In the genomic region with DNA sequence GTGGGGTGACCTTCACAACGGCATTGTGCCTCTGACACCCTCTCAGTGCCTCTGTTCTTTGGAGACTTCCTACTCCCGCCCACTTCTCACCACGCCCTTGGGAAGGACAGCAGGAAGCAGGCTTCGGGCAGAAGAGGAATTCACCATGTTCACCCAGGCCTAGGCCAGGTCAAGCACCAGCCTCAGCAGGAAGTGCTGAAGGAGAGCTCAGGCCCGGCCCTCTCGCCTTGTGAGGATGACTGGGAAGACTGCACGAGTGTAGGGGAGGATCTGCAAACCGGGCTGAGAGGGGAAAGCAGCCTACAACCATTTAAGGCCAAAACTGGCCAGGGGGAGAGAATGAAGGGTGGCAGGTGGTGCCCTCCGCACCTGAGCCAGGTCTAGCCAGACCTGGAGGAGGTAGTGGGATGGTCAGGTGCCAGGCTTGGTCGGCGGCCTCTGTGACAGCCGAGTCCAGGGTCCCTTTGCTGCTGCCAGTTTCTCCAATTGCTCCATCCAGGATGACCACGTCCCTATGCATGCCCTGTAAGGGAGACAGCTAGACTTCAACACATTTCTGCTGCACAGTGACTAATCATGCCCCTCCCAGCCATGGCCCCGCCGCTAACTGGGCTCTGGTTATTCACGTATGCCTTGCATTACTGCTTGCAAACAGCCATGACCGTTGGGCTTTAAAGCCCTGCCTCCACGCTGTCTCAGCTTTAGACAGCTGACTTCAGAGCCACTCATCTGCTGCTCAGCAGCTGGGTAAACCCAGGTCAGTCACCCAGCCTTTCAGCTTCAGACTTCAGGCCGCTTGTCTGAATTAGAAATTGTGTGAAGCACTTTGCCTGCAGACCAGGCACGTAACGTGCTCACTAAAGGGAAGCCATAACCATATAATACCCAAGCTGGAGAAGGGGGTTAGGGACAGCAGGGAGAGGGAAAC, we compare ENCODE assay signal across 8 cellular contexts. TPM values are rescaled to one million over a fixed set of nuclear protein-coding genes. Genes with fewer than 3 reads are reported as not detected.
A peak's percentile ranks its signal among the peaks of the same experiment; 100 is the strongest.
DNase-seq lines count a peak whose midpoint lies in the region; ATAC-seq, FAIRE-seq and TF ChIP-seq lines count a peak whose summit lies in the region.
"Had no signal": no experiment of that assay in that cellular context is flagged by ENCODE, and none has a peak within 500 bp of the region (broad histone marks: within the 10 kb centered on the region; RNA-seq: fewer than 3 reads in every experiment).

No MANE protein-coding gene starts in this region.

- H3K27ac ChIP-seq in pancreas = no peak overlapping the region

- WGBS in pancreas, 2 donors = 76 to 77% methylated on average over 21 of the region's 21 CpGs

- intact Hi-C loops in pancreas (cut with DNase I) = no loop called here

- DNase-seq in GM03348 (ENCODE audit: low spot score) (peak; percentile 91), NCI-H187 (lab: John Stamatoyannopoulos, UW) (peak; percentile 46 to 82), bronchial epithelial cell (ENCODE audit: low read depth) (peak; percentile 79), pancreas (no peak), OCI-M2 (lab: John Stamatoyannopoulos, UW; ENCODE audit: unreplicated experiment) (no peak)
- DNase-seq: left cardiac atrium had no signal

- TF ChIP-seq CTCF in bronchial epithelial cell (IDR thresholded peaks at IDR 0.05; ENCODE audit: insufficient read depth, low read length, severe bottlenecking) (no peak), pancreas (IDR thresholded peaks at IDR 0.05) (no peak)

- H3K36me3 ChIP-seq in bronchial epithelial cell (ENCODE audit: control insufficient read depth, insufficient read depth, low read length) (peaks cover 28% of the 10 kb centered on the region), pancreas (peaks cover under 1 to 48% (median 12%) of the 10 kb centered on the region in 3 donors)

- FAIRE-seq in bronchial epithelial cell (lab: Jason Lieb, UNC) = peak; percentile 94
- FAIRE-seq in pancreas (lab: Jason Lieb, UNC) = no peak

- ATAC-seq in pancreas (peak in 3 of 4 donors; percentile 32 to 77 (median 61)), GM21576 (IDR thresholded peaks at IDR 0.05; ENCODE audit: unreplicated experiment) (no peak), HG03432 (IDR thresholded peaks at IDR 0.05; ENCODE audit: unreplicated experiment) (no peak)
- ATAC-seq: left cardiac atrium had no signal

- no peaks in the 10 kb centered on the region for H3K4me1 ChIP-seq in pancreas

- H3K9me3 ChIP-seq in pancreas = no peaks in the 10 kb centered on the region

- H3K27me3 ChIP-seq in bronchial epithelial cell (ENCODE audit: control insufficient read depth, insufficient read depth, low read length) (no peaks in the 10 kb centered on the region), pancreas (no peaks in the 10 kb centered on the region)

- H3K4me3 ChIP-seq in bronchial epithelial cell (ENCODE audit: low read depth, low read length) = no peak overlapping the region
- H3K4me3 ChIP-seq in pancreas = no peak overlapping the region

RNA-seq across cellular contexts. Expression of a gene that starts 8.9 kb away (rescaled TPM):
- 26.0 and 55.5 TPM in 2 replicates for total RNA-seq in bronchial epithelial cell
- total RNA-seq in pancreas = 10 to 100 TPM; 12.2 to 31.0 (median 13.9) TPM
- polyA plus RNA-seq in pancreas = 10 to 100 TPM; 32.3 to 40.9 TPM

RNA-seq across cellular contexts. Expression of a gene that starts 9.2 kb away (rescaled TPM):
- total RNA-seq in bronchial epithelial cell (45.8 and 60.8 TPM in 2 replicates), pancreas (10 to 100 TPM in 5 of 6 donors, 1 to 10 TPM in 1; 9.9 to 21.0 (median 15.8) TPM)
- 1 to 10 TPM; 9.2 to 9.4 TPM for polyA plus RNA-seq in pancreas

RNA-seq across cellular contexts. Expression of a gene that starts 28.1 kb away (rescaled TPM):
- total RNA-seq in bronchial epithelial cell = 0.26 TPM in 2 replicates
- total RNA-seq in pancreas = 100 to 1,000 TPM in 4 of 6 donors, 10 to 100 TPM in 2; 34.8 to 328 (median 266) TPM
- 100 to 1,000 TPM in 1 of 2 donors, 1 to 10 TPM in 1; 3.0 to 209 TPM for polyA plus RNA-seq in pancreas

RNA-seq across cellular contexts. Expression of a gene that starts 50.4 kb away (rescaled TPM):
- total RNA-seq in bronchial epithelial cell (66.1 and 97.4 TPM in 2 replicates), pancreas (10 to 100 TPM; 45.3 to 69.6 (median 62.9) TPM)
- polyA plus RNA-seq in pancreas = 100 to 1,000 TPM in 1 of 2 donors, 10 to 100 TPM in 1; 98.4 to 140 TPM

RNA-seq across cellular contexts. Expression of a gene that starts 51.5 kb away (rescaled TPM):
- total RNA-seq in bronchial epithelial cell (45.2 and 54.8 TPM in 2 replicates), pancreas (10 to 100 TPM; 23.1 to 33.8 (median 27.8) TPM)
- polyA plus RNA-seq in pancreas = 10 to 100 TPM; 11.7 to 31.9 TPM

Comparison
In these comparisons a context has a peak if more than half of its experiments do, and no peak if none do; other contexts are left out.
1. DNase-seq: peak in GM03348 (single experiment), NCI-H187 (2 of 2) and bronchial epithelial cell (single experiment); none in pancreas (0 of 6) and OCI-M2 (single experiment).
2. ATAC-seq: peak in pancreas (3 of 4); none in GM21576 (single experiment) and HG03432 (single experiment).
3. RNA of a gene that starts 28.1 kb away (total RNA-seq): 34.8 to 328 TPM in pancreas; 0.26 TPM in bronchial epithelial cell; every median in the first group is over 10 times any median in the second.